11 cellular contexts compared by ENCODE assay signal in genomic region chr5:64869419-64869818, GRCh38.
DNase-seq lines count a peak whose midpoint lies in the region; TF ChIP-seq lines count a peak whose summit lies in the region.
"Had no signal": no experiment of that assay in that cellular context is flagged by ENCODE, and none has a peak within 500 bp of the region (broad histone marks: within the 10 kb centered on the region; RNA-seq: fewer than 3 reads in every experiment).

No MANE protein-coding gene starts in this region.

- no peak overlapping the region for H3K27ac ChIP-seq in uterus

- no peak for TF ChIP-seq POLR2A in uterus (IDR thresholded peaks at IDR 0.05)

- no peak overlapping the region for H3K4me3 ChIP-seq in epithelial cell of esophagus (ENCODE audit: low read length)
- H3K4me3 ChIP-seq in uterus: no peak overlapping the region
- H3K4me3 ChIP-seq: mucosa of descending colon had no signal

- no peaks in the 10 kb centered on the region for H3K27me3 ChIP-seq in uterus

- H3K36me3 ChIP-seq in uterus: no peaks in the 10 kb centered on the region

- TF ChIP-seq CTCF in epithelial cell of esophagus (IDR thresholded peaks at IDR 0.05; ENCODE audit: insufficient read depth, low read depth, low read length, missing control alignments) (no peak), uterus (IDR thresholded peaks at IDR 0.05) (no peak), GM13977 (IDR thresholded peaks at IDR 0.05; ENCODE audit: extremely low read depth, insufficient read depth, missing control alignments) (no peak)

- no peaks in the 10 kb centered on the region for H3K4me1 ChIP-seq in uterus

- no peaks in the 10 kb centered on the region for H3K9me3 ChIP-seq in uterus
- H3K9me3 ChIP-seq: mucosa of descending colon had no signal

- intact Hi-C loops in uterus (cut with DNase I; ENCODE audit: low total_unique reads): no loop called here

- in situ Hi-C loops in GM13977 (cut with MboI; ENCODE audit: low pct_unique_long_range_greater_than_20kb, low sequenced_read_pairs, unreplicated experiment): no loop called here

- DNase-seq in GM03348 (ENCODE audit: low spot score) (peak; percentile 25), NCI-H2227 (lab: John Stamatoyannopoulos, UW; ENCODE audit: unreplicated experiment) (peak; percentile 82), epithelial cell of esophagus (ENCODE audit: low read depth) (peak; percentile 59), pulmonary artery endothelial cell (ENCODE audit: low read depth, low spot score) (peak; percentile 1), globus pallidus (ENCODE audit: low spot score) (no peak), NCI-H1694 (lab: John Stamatoyannopoulos, UW) (no peak), uterus (no peak), GM13977 (ENCODE audit: low spot score) (no peak)
- DNase-seq: mucosa of descending colon; NCI-H1694 treated with DMSO at 0.1 percent for 48 hours; stimulated activated CD4-positive, alpha-beta T cell treated with anti-CD3 and anti-CD28 coated beads, Interleukin-1b, Interleukin-23, amount 100 ng/mL, for 48 hours had no signal

Comparison
In these comparisons a context has a peak if more than half of its experiments do, and no peak if none do; other contexts are left out.
1. DNase-seq: peak in GM03348 (single experiment), NCI-H2227 (single experiment), epithelial cell of esophagus (single experiment) and pulmonary artery endothelial cell (single experiment); none in globus pallidus (single experiment), NCI-H1694 (single experiment), uterus (0 of 2) and GM13977 (single experiment).